In genomic region chr6:32853541-32854375, GRCh38 we compare ENCODE assay signal across 8 cellular contexts. TPM values are rescaled to one million over a fixed set of nuclear protein-coding genes. Genes with fewer than 3 reads are reported as not detected.
DNase-seq lines count a peak whose midpoint lies in the region; ATAC-seq and TF ChIP-seq lines count a peak whose summit lies in the region.

Gene PSMB9, plus strand, starts transcription at chr6:32854192. Its CDS starts 38 bp downstream, at chr6:32854230.
Gene TAP1, minus strand, starts transcription at chr6:32853704. Its CDS starts 68 bp downstream, at chr6:32853636.

- no peaks in the 10 kb centered on the region for H3K79me2 ChIP-seq in GM23338 (replicated peaks; ENCODE audit: insufficient read depth)

- H3K4me1 Mint-ChIP-seq in GM23338 = peaks cover 20% of the 10 kb centered on the region

- H3K36me3 ChIP-seq in GM23338 (ENCODE audit: insufficient read depth) (no peaks in the 10 kb centered on the region; the same call in 1 of the 2 replicates), SJCRH30 (no peaks in the 10 kb centered on the region), neuron (ENCODE audit: insufficient read depth, low read length) (no peaks in the 10 kb centered on the region)

- 0 out of 2 replicates have a peak, but pooled peaks cover 5% of the 10 kb centered on the region for H3F3A ChIP-seq in GM23338 (replicated peaks; ENCODE audit: low read depth)

- H3K27me3 ChIP-seq in GM23338 (ENCODE audit: insufficient read depth) = peaks cover 47% of the 10 kb centered on the region
- H3K27me3 ChIP-seq in SJCRH30 = peaks cover 19% of the 10 kb centered on the region
- peaks cover 83% of the 10 kb centered on the region for H3K27me3 ChIP-seq in neuron (ENCODE audit: insufficient read depth, low read length)

- no peaks in the 10 kb centered on the region for H3K9me2 ChIP-seq in GM23338 (ENCODE audit: insufficient read depth)

- TF ChIP-seq CTCF in GM23338 (conservative IDR thresholded peaks at IDR 0.05; ENCODE audit: low read depth in 2 of 2) (peak; percentile 59 to 80), foreskin fibroblast (IDR thresholded peaks at IDR 0.05; ENCODE audit: low read depth, low read length) (peak; percentile 81)

- H4K20me1 ChIP-seq in GM23338 (replicated peaks; ENCODE audit: insufficient read depth) = no peaks in the 10 kb centered on the region

- peak; percentile 89 for ATAC-seq in GM23338

- peak within 1 kb of the TSS; percentile 92 for H3K27ac Mint-ChIP-seq in GM23338

- H3K27ac ChIP-seq in GM23338 (ENCODE audit: low read depth) (no peak within 1 kb of the TSS), SJCRH30 (no peak within 1 kb of the TSS)

- no peaks in the 10 kb centered on the region; the same call in 2 of the 3 replicates for H3K9me3 Mint-ChIP-seq in GM23338

- in situ Hi-C loops in G401 (cut with HindIII; ENCODE audit: low sequenced_read_pairs) = no loop called here

- peaks cover 42% of the 10 kb centered on the region for H3K27me3 Mint-ChIP-seq in GM23338 (ENCODE audit: insufficient read depth, low read depth, poor library complexity)

- DNase-seq in G401 (ENCODE audit: low spot score) = peak; percentile 90
- peak; percentile 95 for DNase-seq in GM23338 (ENCODE audit: low spot score)
- DNase-seq in LHCN-M2 (ENCODE audit: low read depth) = peak; percentile 92
- peak; percentile 79 to 81 for DNase-seq in SJCRH30
- DNase-seq in activated gamma-delta T cell treated with anti-CD3 and anti-CD28 coated beads, Interleukin-2, amount 50 U/mL, for 16 hours (ENCODE audit: low read depth) = peak; percentile 93
- DNase-seq in foreskin fibroblast = peak; percentile 94 to 98
- peak; percentile 88 for DNase-seq in stromal cell of bone marrow (ENCODE audit: low read depth)

- H3K4me3 ChIP-seq in GM23338 (peak within 1 kb of the TSS; percentile 94), SJCRH30 (peak within 1 kb of the TSS; percentile 58), foreskin fibroblast (ENCODE audit: low read depth in 1 of 2, low read length in 2 of 2) (peak within 1 kb of the TSS; percentile 83 to 87), neuron (ENCODE audit: low read length) (peak within 1 kb of the TSS; percentile 52)

- H3K4me3 Mint-ChIP-seq in GM23338 = peak within 1 kb of the TSS; percentile 92

- H3K9me3 ChIP-seq in SJCRH30 (replicated peaks) = no peaks in the 10 kb centered on the region
- H3K9me3 ChIP-seq in neuron (ENCODE audit: low read length) = no peaks in the 10 kb centered on the region

- H2AFZ ChIP-seq in GM23338 = peak within 1 kb of the TSS; percentile 96
- H2AFZ ChIP-seq in neuron (ENCODE audit: low read depth, low read length) = peak within 1 kb of the TSS; percentile 87

- H3K4me1 ChIP-seq in GM23338 (ENCODE audit: insufficient read depth) (peaks cover 12% of the 10 kb centered on the region; the same call in 1 of the 2 replicates), SJCRH30 (peaks cover 2% of the 10 kb centered on the region; the same call in 1 of the 2 replicates), neuron (ENCODE audit: insufficient read depth, low read length) (peaks cover 17% of the 10 kb centered on the region)

- peak within 1 kb of the TSS; percentile 98 for H3K4me2 ChIP-seq in GM23338

- peaks cover 8% of the 10 kb centered on the region; the same call in 1 of the 3 replicates for H3K36me3 Mint-ChIP-seq in GM23338 (ENCODE audit: low read depth)

TF ChIP-seq in GM23338, 12 proteins besides CTCF, POLR2A, EP300 and RAD21:
- TF ChIP-seq POLR2AphosphoS5 (IDR thresholded peaks at IDR 0.05; ENCODE audit: low read depth) = peak; percentile 82
- no peak for TF ChIP-seq ETS1 (IDR thresholded peaks at IDR 0.05)
- TF ChIP-seq CREB1 (CRISPR knock-in tag; IDR thresholded peaks at IDR 0.05; ENCODE audit: low read depth) = peak; percentile 92
- no peak for TF ChIP-seq EZH2phosphoT487 (IDR thresholded peaks at IDR 0.05; ENCODE audit: unreplicated experiment)
- TF ChIP-seq ZNF114 (CRISPR knock-in tag; IDR thresholded peaks at IDR 0.05) = no peak
- TF ChIP-seq REST (IDR thresholded peaks at IDR 0.05; ENCODE audit: unreplicated experiment) = peak; percentile 59
- no peak for TF ChIP-seq ZNF331 (CRISPR knock-in tag; IDR thresholded peaks at IDR 0.05; ENCODE audit: low read depth)
- no peak for TF ChIP-seq NANOG (IDR thresholded peaks at IDR 0.05; ENCODE audit: borderline replicate concordance)
- no peak for TF ChIP-seq JUNB (IDR thresholded peaks at IDR 0.05; ENCODE audit: unreplicated experiment)
- TF ChIP-seq EZH2 (IDR thresholded peaks at IDR 0.05; ENCODE audit: low read depth, unreplicated experiment) = no peak
TF ChIP-seq in GM23338: peak in this region for 3.

RNA-seq across cellular contexts. Expression of gene PSMB9, which starts in this region (rescaled TPM):
- 20.2 and 26.0 TPM in 2 replicates for total RNA-seq in G401 (2014; rRNA removed; shearing (Covaris generic))
- 2.8 TPM in 1 of 2 replicates, not detected in the other for total RNA-seq in GM23338 (2014; rRNA removed; shearing (Covaris generic))
- 5.5 and 6.2 TPM in 2 replicates for polyA plus RNA-seq in GM23338 (2016; fragmentation: Nextera tagmentation; extraction: Ambion mirVana)
- total RNA-seq in LHCN-M2 (2014; rRNA removed) = 9.0 and 20.0 TPM in 2 replicates
- 37.0 TPM for polyA plus RNA-seq in LHCN-M2 (2012)
- total RNA-seq in SJCRH30 (2014; rRNA removed; shearing (Covaris generic)) = 0.18 TPM in 1 of 2 replicates, not detected in the other

RNA-seq across cellular contexts. Expression of gene TAP1, which starts in this region (rescaled TPM):
- total RNA-seq in G401 (2014; rRNA removed; shearing (Covaris generic)) = 33.4 and 41.3 TPM in 2 replicates
- 16.5 and 22.0 TPM in 2 replicates for total RNA-seq in GM23338 (2014; rRNA removed; shearing (Covaris generic))
- polyA plus RNA-seq in GM23338 (2016; fragmentation: Nextera tagmentation; extraction: Ambion mirVana) = 13.8 and 14.2 TPM in 2 replicates
- total RNA-seq in LHCN-M2 (2014; rRNA removed) = 50.1 and 56.2 TPM in 2 replicates
- 35.9 TPM for polyA plus RNA-seq in LHCN-M2 (2012)
- total RNA-seq in SJCRH30 (2014; rRNA removed; shearing (Covaris generic)) = 0.43 and 0.81 TPM in 2 replicates

Comparison
In these comparisons a context has a peak if more than half of its experiments do, and no peak if none do; other contexts are left out.
1. Peak in DNase-seq and H3K4me3 ChIP-seq in SJCRH30; RNA of the genes that start here not detected or under 1 TPM.